Comparison of ENCODE assay signal across 35 cellular contexts in the genomic region with DNA sequence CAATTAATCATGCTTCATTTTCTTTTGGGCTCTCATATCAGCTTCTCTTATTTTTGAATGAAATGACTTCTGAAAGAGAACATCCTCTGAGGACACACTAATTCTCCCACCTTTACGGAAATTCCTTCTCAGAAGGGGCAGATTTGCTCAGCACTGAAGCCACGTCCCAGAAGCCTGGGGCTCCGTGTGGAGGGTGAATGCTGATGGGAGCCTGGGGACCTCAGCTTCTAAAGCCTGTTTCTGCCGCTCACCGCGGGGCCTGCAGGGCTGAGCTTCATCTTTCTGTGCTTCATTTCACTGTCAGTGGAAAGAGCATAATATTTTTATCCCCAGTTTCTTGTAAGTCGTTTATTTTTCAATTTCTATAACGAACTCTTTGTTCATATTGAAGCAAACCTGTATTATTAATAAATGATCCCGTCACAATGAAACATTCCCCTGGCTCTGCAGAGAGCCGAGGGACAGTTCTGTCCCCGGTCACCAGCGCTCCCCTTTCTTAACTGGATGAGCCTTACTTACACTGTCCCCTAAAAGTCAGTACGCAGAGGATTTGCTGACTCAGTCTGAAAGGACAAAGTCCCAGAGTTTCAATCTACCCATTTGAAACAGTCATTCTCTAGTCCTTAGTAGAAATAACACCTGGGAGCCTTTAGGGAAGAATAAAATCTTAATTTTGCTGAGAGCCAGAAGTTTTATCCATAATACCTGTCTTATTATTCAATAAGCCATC.
"Had no signal": no experiment of that assay in that cellular context is flagged by ENCODE, and none has a peak within 500 bp of the region (broad histone marks: within the 10 kb centered on the region; RNA-seq: fewer than 3 reads in every experiment).

No MANE protein-coding gene starts in this region.

- H3K27me3 Mint-ChIP-seq: activated CD4-positive, alpha-beta memory T cell treated with anti-CD3 and anti-CD28 coated beads for 36 hours; activated CD4-positive, alpha-beta T cell treated with anti-CD3 and anti-CD28 coated beads, Interleukin-2, amount 10 ng/mL, durations not matched to agents 24 days and 14 days; activated naive CD8-positive, alpha-beta T cell treated with anti-CD3 and anti-CD28 coated beads for 36 hours; brain; naive B cell had no signal

- DNase-seq: activated CD4-positive, alpha-beta memory T cell treated with anti-CD3 and anti-CD28 coated beads for 36 hours; activated CD4-positive, alpha-beta T cell treated with anti-CD3 and anti-CD28 coated beads, Interleukin-2, amount 10 ng/mL, durations not matched to agents 24 days and 14 days; activated CD4-positive, CD25-positive, alpha-beta regulatory T cell treated with anti-CD3 and anti-CD28 coated beads, Interleukin-2, amount 50 U/mL, for 72 hours; activated CD8-positive, alpha-beta memory T cell treated with anti-CD3 and anti-CD28 coated beads, Interleukin-2, amount 50 U/mL, for 4 hours; activated effector memory CD4-positive, alpha-beta T cell treated with anti-CD3 and anti-CD28 coated beads, Interleukin-2, amount 50 U/mL, for 16 hours; activated naive CD4-positive, alpha-beta T cell treated with anti-CD3 and anti-CD28 coated beads for 36 hours; activated naive CD8-positive, alpha-beta T cell treated with anti-CD3 and anti-CD28 coated beads for 36 hours; activated T-cell treated with anti-CD3 and anti-CD28 coated beads, Interleukin-2, amount 50 U/mL, for 1 hour; adrenal gland; aorta; cerebellar nuclear complex; colonic mucosa; effector memory CD4-positive, alpha-beta T cell; erythroblast; heart left ventricle; hypothalamus; left lung; lower lobe of right lung; naive B cell; nephron progenitor cell; ovary; spleen; stimulated activated naive CD4-positive, alpha-beta T cell; T-helper 9 cell; tibial artery; upper lobe of right lung; WERI-Rb-1 had no signal

- H3K9me3 Mint-ChIP-seq: activated CD4-positive, alpha-beta T cell treated with anti-CD3 and anti-CD28 coated beads, Interleukin-2, amount 10 ng/mL, durations not matched to agents 24 days and 14 days; activated naive CD4-positive, alpha-beta T cell treated with anti-CD3 and anti-CD28 coated beads for 36 hours; brain; nephron progenitor cell had no signal

- FAIRE-seq: islet of Langerhans, TTC549 had no signal

- H3K4me3 ChIP-seq: adrenal gland, cardiac muscle cell, colonic mucosa, gastroesophageal sphincter, heart left ventricle, left lung, lower lobe of right lung, ovary, spleen, suprapubic skin, tibial artery, upper lobe of right lung had no signal

- H3K4me3 Mint-ChIP-seq: activated CD4-positive, alpha-beta memory T cell treated with anti-CD3 and anti-CD28 coated beads for 36 hours; activated CD4-positive, alpha-beta T cell treated with anti-CD3 and anti-CD28 coated beads, Interleukin-2, amount 10 ng/mL, durations not matched to agents 24 days and 14 days; activated naive CD4-positive, alpha-beta T cell treated with anti-CD3 and anti-CD28 coated beads for 36 hours; activated naive CD8-positive, alpha-beta T cell treated with anti-CD3 and anti-CD28 coated beads for 36 hours; activated T-helper 1 cell treated with anti-CD3 and anti-CD28 coated beads, Interleukin-12 subunit alpha, Interleukin-12 subunit beta, Interleukin-2, Interleukin-4 antibody, amounts not matched to agents 30 ng/mL and 10 ng/mL and 1 ng/mL, durations not matched to agents 14 hours and 24 hours and 36 hours; brain; naive B cell; nephron progenitor cell had no signal

- ATAC-seq: gastroesophageal sphincter, heart left ventricle, left lung, lower lobe of right lung, upper lobe of right lung had no signal

- H3K27ac Mint-ChIP-seq: activated CD4-positive, alpha-beta memory T cell treated with anti-CD3 and anti-CD28 coated beads for 36 hours; activated CD4-positive, alpha-beta T cell treated with anti-CD3 and anti-CD28 coated beads, Interleukin-2, amount 10 ng/mL, durations not matched to agents 24 days and 14 days; activated naive CD4-positive, alpha-beta T cell treated with anti-CD3 and anti-CD28 coated beads for 36 hours; activated naive CD8-positive, alpha-beta T cell treated with anti-CD3 and anti-CD28 coated beads for 36 hours; activated T-helper 1 cell treated with anti-CD3 and anti-CD28 coated beads, Interleukin-12 subunit alpha, Interleukin-12 subunit beta, Interleukin-2, Interleukin-4 antibody, amounts not matched to agents 30 ng/mL and 10 ng/mL and 1 ng/mL, durations not matched to agents 14 hours and 24 hours and 36 hours; brain; naive B cell; nephron progenitor cell; progenitor cell of endocrine pancreas had no signal

- H3K36me3 Mint-ChIP-seq: activated CD4-positive, alpha-beta memory T cell treated with anti-CD3 and anti-CD28 coated beads for 36 hours; activated naive CD8-positive, alpha-beta T cell treated with anti-CD3 and anti-CD28 coated beads for 36 hours; brain; naive B cell had no signal

- H3K4me1 ChIP-seq: adrenal gland, colonic mucosa, gastroesophageal sphincter, heart left ventricle, left lung, lower lobe of right lung, spleen, suprapubic skin, tibial artery, upper lobe of right lung had no signal

- H3K27me3 ChIP-seq: adrenal gland, cardiac muscle cell, colonic mucosa, gastroesophageal sphincter, heart left ventricle, left lung, ovary, spleen, suprapubic skin, tibial artery, upper lobe of right lung had no signal

- H3K27ac ChIP-seq: adrenal gland, cardiac muscle cell, colonic mucosa, gastroesophageal sphincter, heart left ventricle, left lung, lower lobe of right lung, ovary, spleen, suprapubic skin, tibial artery, upper lobe of right lung, WERI-Rb-1 had no signal

- H3K9me3 ChIP-seq: adrenal gland, colonic mucosa, gastroesophageal sphincter, heart left ventricle, left lung, lower lobe of right lung, ovary, suprapubic skin, tibial artery, upper lobe of right lung had no signal

- H3K4me1 Mint-ChIP-seq: activated CD4-positive, alpha-beta T cell treated with anti-CD3 and anti-CD28 coated beads, Interleukin-2, amount 10 ng/mL, durations not matched to agents 24 days and 14 days; activated naive CD8-positive, alpha-beta T cell treated with anti-CD3 and anti-CD28 coated beads for 36 hours; naive B cell had no signal

- H3K36me3 ChIP-seq: adrenal gland, cardiac muscle cell, colonic mucosa, gastroesophageal sphincter, heart left ventricle, left lung, lower lobe of right lung, ovary, spleen, suprapubic skin, tibial artery, upper lobe of right lung, WERI-Rb-1 had no signal
